Comparison of ENCODE assay signal across 17 cellular contexts in the genomic region with DNA sequence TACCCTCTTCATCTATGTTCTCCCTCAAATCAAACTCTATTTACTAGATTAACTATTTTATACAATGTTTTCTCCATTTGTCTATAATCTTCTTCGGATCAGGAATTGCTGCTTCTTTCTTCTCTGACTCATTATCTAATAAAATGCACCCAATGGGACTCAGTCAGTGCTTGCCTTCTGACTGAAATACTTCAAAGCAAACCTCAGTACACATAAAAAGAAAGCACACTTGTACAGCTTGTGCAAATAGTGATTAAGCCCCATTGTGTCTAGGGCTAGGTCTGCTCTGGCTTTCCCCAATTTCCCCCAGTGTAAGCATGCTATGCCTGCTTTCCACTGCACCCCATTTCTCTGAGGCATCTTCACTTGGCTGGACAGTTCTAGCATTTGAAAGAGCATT.
DNase-seq lines count a peak whose midpoint lies in the region; ATAC-seq and TF ChIP-seq lines count a peak whose summit lies in the region.
"Had no signal": no experiment of that assay in that cellular context is flagged by ENCODE, and none has a peak within 500 bp of the region (broad histone marks: within the 10 kb centered on the region; RNA-seq: fewer than 3 reads in every experiment).

No MANE protein-coding gene starts in this region.

- H3K4me1 ChIP-seq in HCT116 (ENCODE audit: control insufficient read depth in 1 of 2, insufficient read depth in 2 of 2, low read length in 2 of 2) (peaks cover 0 to 12% of the 10 kb centered on the region in 2 experiments; a peak in 1 of 4 replicates), RWPE2 (ENCODE audit: insufficient read depth, poor library complexity, severe bottlenecking) (no peaks in the 10 kb centered on the region), left lung (peaks cover 0 to 5% of the 10 kb centered on the region in 2 donors)

- intact Hi-C loops in HCT116 (cut with micrococcal nuclease), result no loop called here
- intact Hi-C loops in left lung (cut with DNase I), result no loop called here

- H4K20me1 ChIP-seq in HCT116 (ENCODE audit: insufficient read depth), result no peaks in the 10 kb centered on the region

- H3K27me3 ChIP-seq in HCT116 (ENCODE audit: insufficient read depth, low read length) (no peaks in the 10 kb centered on the region), RWPE2 (ENCODE audit: insufficient read depth, poor library complexity, severe bottlenecking) (no peaks in the 10 kb centered on the region), left lung (no peaks in the 10 kb centered on the region)

- no peak for TF ChIP-seq POLR2A in HCT116 (IDR thresholded peaks at IDR 0.05; ENCODE audit: borderline replicate concordance, extremely low read depth, insufficient read depth, insufficient read length)

- no peak overlapping the region for H2AFZ ChIP-seq in HCT116 (ENCODE audit: low read depth, low read length, poor library complexity, severe bottlenecking)
- H2AFZ ChIP-seq: PC-9 had no signal

- H3K79me2 ChIP-seq in HCT116 (ENCODE audit: insufficient read depth, low read length), result no peaks in the 10 kb centered on the region

- no peaks in the 10 kb centered on the region for H3K9me2 ChIP-seq in HCT116 (ENCODE audit: insufficient read depth)

- no peaks in the 10 kb centered on the region for H3K36me3 ChIP-seq in HCT116 (ENCODE audit: control insufficient read depth in 1 of 2, insufficient read depth in 2 of 2, low read length in 2 of 2)
- H3K36me3 ChIP-seq in RWPE2 (ENCODE audit: low read depth), result no peaks in the 10 kb centered on the region
- H3K36me3 ChIP-seq in left lung, result no peaks in the 10 kb centered on the region

- ATAC-seq in HCT116 (no peak), RWPE2 (ENCODE audit: low read depth) (0 out of 3 replicates have a peak, but pooled peaks have one; percentile 35), left lung (peak; percentile 92)

- RAD21 ChIA-PET in HCT116 (lab: Charles Lee; ENCODE audit: low non-redundant PET in 1 of 2, low total read pairs in 2 of 2, uncharacterized antibody in 2 of 2, unreplicated experiment in 2 of 2), result no interaction called here

- POLR2A ChIA-PET in HCT116 (lab: Charles Lee) (no interaction called here), GM10248 (lab: Yijun Ruan, JAX) (no interaction called here)

- H3K27ac ChIP-seq in HCT116 (ENCODE audit: low read depth, low read length) (no peak overlapping the region), RWPE2 (ENCODE audit: poor library complexity, severe bottlenecking) (no peak overlapping the region), left lung (no peak overlapping the region)
- H3K27ac ChIP-seq: HL-60, PC-9, RWPE1 had no signal

- TF ChIP-seq CTCF in HCT116 (IDR thresholded peaks at IDR 0.05 in 2 of 3, conservative IDR thresholded peaks at IDR 0.05 in 1 of 3; ENCODE audit: borderline replicate concordance in 1 of 3, insufficient read depth in 1 of 3, low read depth in 2 of 3, low read length in 2 of 3), result no peak
- TF ChIP-seq CTCF in RWPE2 (IDR thresholded peaks at IDR 0.05; ENCODE audit: poor library complexity, severe bottlenecking), result no peak
- TF ChIP-seq CTCF in left lung (IDR thresholded peaks at IDR 0.05), result no peak
- no peak for TF ChIP-seq CTCF in GM10248 (IDR thresholded peaks at IDR 0.05; ENCODE audit: control extremely low read depth, extremely low read depth, low read depth, missing control alignments)

- H3K4me2 ChIP-seq in HCT116 (ENCODE audit: low read length), result no peak overlapping the region
- H3K4me2 ChIP-seq: PC-9 had no signal

- no peak for TF ChIP-seq RAD21 in HCT116 (IDR thresholded peaks at IDR 0.05; ENCODE audit: low read depth)

- BruUV-seq in HCT116 (replicated peaks; lab: Mats Ljungman, UMichigan), result no TSS peak

- H3K9me3 ChIP-seq in HCT116 (ENCODE audit: control insufficient read depth in 1 of 2, insufficient read depth in 1 of 2, low read depth in 1 of 2, low read length in 2 of 2), result no peaks in the 10 kb centered on the region
- H3K9me3 ChIP-seq in RWPE2 (ENCODE audit: severe bottlenecking), result no peaks in the 10 kb centered on the region
- no peaks in the 10 kb centered on the region for H3K9me3 ChIP-seq in left lung

- H3K9ac ChIP-seq in HCT116 (ENCODE audit: low read length), result no peak overlapping the region

- H3K4me3 ChIP-seq in HCT116 (replicated peaks in 1 of 2; ENCODE audit: low read depth in 1 of 2, low read length in 2 of 2) (no peak overlapping the region), RWPE2 (ENCODE audit: severe bottlenecking) (no peak overlapping the region), left lung (no peak overlapping the region)
- H3K4me3 ChIP-seq: PC-9 had no signal

- peak; percentile 4 for DNase-seq in NCI-H345 (lab: John Stamatoyannopoulos, UW)
- DNase-seq in NCI-H345 treated with DMSO at 0.1 percent for 48 hours (lab: John Stamatoyannopoulos, UW; ENCODE audit: unreplicated experiment), result no peak
- no peak for DNase-seq in HCT116 (ENCODE audit: low read depth, low spot score)
- no peak for DNase-seq in RWPE2 (ENCODE audit: low spot score)
- DNase-seq in left lung, result no peak
- no peak for DNase-seq in GM10248 (ENCODE audit: extremely low spot score)
- no peak for DNase-seq in activated CD4-positive, CD25-positive, alpha-beta regulatory T cell treated with anti-CD3 and anti-CD28 coated beads, Interleukin-2, amount 50 U/mL, for 72 hours
- DNase-seq in activated CD8-positive, alpha-beta memory T cell treated with anti-CD3 and anti-CD28 coated beads for 24 hours, result no peak
- DNase-seq: CD4-positive, alpha-beta memory T cell; DMS79 treated with DMSO at 0.1 percent for 48 hours; H7; IMR-90; NCI-H1694; NCI-H446 treated with DMSO at 0.1 percent for 48 hours; PC-9 had no signal

- CTCF ChIA-PET in HCT116 (lab: Charles Lee) (no interaction called here), GM10248 (lab: Yijun Ruan, JAX) (interaction anchor here (1.6 kb wide), 1 partner anchor 17 kb away, joined by 3 read pairs; no protein-coding TSS in a partner anchor)

TF ChIP-seq in HCT116, 20 proteins besides CTCF, POLR2A, EP300 and RAD21:
- TF ChIP-seq EZH2phosphoT487 (IDR thresholded peaks at IDR 0.05; ENCODE audit: borderline replicate concordance) (no peak), TCF7L2 (IDR thresholded peaks at IDR 0.05; ENCODE audit: borderline replicate concordance, extremely low read depth, insufficient read depth, insufficient read length) (peak; percentile 38), FOSL1 (IDR thresholded peaks at IDR 0.05; ENCODE audit: low read depth) (peak; percentile 11; the same call in 1 of the 2 replicates)
